19 cellular contexts compared by ENCODE assay signal in the genomic region with DNA sequence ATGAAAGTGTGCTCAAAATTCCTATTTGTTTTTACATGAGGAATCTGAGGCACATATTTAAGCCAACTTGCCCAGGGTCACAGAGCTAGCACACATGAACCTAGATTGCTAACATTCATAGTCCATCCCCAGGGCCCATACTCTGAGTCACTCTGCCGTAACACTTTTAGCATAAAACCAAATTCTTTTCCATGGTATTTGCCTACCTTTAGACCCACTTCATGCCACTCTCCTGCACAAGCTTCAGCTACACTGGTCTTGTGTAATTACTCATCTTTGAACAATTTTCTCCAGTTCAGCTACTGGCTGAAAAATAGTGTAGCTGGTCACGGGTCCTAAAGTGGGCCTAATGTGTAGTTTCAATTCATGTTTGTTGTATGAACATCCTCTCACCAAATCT.
"Had no signal": no experiment of that assay in that cellular context is flagged by ENCODE, and none has a peak within 500 bp of the region (broad histone marks: within the 10 kb centered on the region; RNA-seq: fewer than 3 reads in every experiment).

No MANE protein-coding gene starts in this region.

- H3K4me3 ChIP-seq: left ventricle myocardium inferior, thyroid gland had no signal

- H3K36me3 ChIP-seq: thyroid gland had no signal

- H3K27ac ChIP-seq: brain microvascular endothelial cell, epithelial cell of prostate, left ventricle myocardium inferior, thyroid gland had no signal

- H3K27me3 ChIP-seq: brain microvascular endothelial cell, thyroid gland had no signal

- H3K9me3 ChIP-seq: left ventricle myocardium inferior, thyroid gland had no signal

- H3K4me1 ChIP-seq: left ventricle myocardium inferior, thyroid gland had no signal

- DNase-seq: activated CD4-positive, alpha-beta T cell treated with anti-CD3 and anti-CD28 coated beads, Interleukin-2, amount 10 ng/mL, durations not matched to agents 24 days and 14 days; activated CD8-positive, alpha-beta memory T cell treated with anti-CD3 and anti-CD28 coated beads, Interleukin-2, amount 50 U/mL, for 4 hours; activated CD8-positive, alpha-beta T cell treated with anti-CD3 and anti-CD28 coated beads, Interleukin-2, amount 10 ng/mL, durations not matched to agents 7 days and 5 days; activated gamma-delta T cell treated with Interleukin-2 at 50 U/mL for 16 hours; activated T-cell treated with anti-CD3 and anti-CD28 coated beads, Interleukin-2, amount 50 U/mL, for 72 hours; amygdala; brain microvascular endothelial cell; cerebellar nuclear complex; effector memory CD4-positive, alpha-beta T cell; hippocampal formation; left ventricle myocardium inferior; mesenchymal stem cell; natural killer cell; retina; stimulated activated CD4-positive, alpha-beta T cell treated with anti-CD3 and anti-CD28 coated beads, Interleukin-2, amount 100 ng/mL, for 48 hours; thyroid gland had no signal

- ATAC-seq: activated CD8-positive, alpha-beta T cell treated with anti-CD3 and anti-CD28 coated beads, Interleukin-2, amount 10 ng/mL, durations not matched to agents 7 days and 5 days; activated T-cell treated with anti-CD3 and anti-CD28 coated beads, Interleukin-2, amount 50 U/mL, for 72 hours; natural killer cell; stimulated activated memory B cell treated with anti-CD40 and anti-IgM and Interleukin-4, amounts not matched to agents 10 μg/mL and 1 μg/mL and 100 μg/mL, for 72 hours; WTC11 had no signal
